In the genomic region with DNA sequence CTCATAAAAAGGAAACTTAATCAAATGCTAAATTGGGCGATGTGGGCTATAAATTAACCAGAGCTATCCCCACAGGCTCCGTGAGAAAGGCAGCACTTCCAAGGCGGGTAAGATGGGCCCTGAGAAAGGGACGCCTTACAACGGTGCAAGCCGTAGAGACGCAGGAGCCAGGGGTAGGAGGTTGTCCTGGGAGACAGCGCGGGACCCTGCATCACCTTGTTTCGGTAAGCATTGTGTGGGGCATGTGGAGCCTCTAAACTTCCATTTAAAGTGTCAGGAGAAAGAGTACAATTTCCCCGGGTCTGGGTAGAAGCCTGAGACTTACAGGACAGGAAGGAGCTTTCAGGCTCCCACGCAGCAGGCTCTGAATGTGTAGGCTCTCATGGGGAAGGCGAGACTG, we compare ENCODE assay signal across 1 cellular context.
TF ChIP-seq lines count a peak whose summit lies in the region.

No MANE protein-coding gene starts in this region.

TF ChIP-seq in SK-N-SH treated with all-trans-retinoic acid at 6 μM for 48 hours, 23 proteins besides CTCF, POLR2A, EP300 and RAD21 (continued from another document):
- no peak for TF ChIP-seq ZNF8 (CRISPR knock-in tag; IDR thresholded peaks at IDR 0.05)
- TF ChIP-seq, protein P1, sequence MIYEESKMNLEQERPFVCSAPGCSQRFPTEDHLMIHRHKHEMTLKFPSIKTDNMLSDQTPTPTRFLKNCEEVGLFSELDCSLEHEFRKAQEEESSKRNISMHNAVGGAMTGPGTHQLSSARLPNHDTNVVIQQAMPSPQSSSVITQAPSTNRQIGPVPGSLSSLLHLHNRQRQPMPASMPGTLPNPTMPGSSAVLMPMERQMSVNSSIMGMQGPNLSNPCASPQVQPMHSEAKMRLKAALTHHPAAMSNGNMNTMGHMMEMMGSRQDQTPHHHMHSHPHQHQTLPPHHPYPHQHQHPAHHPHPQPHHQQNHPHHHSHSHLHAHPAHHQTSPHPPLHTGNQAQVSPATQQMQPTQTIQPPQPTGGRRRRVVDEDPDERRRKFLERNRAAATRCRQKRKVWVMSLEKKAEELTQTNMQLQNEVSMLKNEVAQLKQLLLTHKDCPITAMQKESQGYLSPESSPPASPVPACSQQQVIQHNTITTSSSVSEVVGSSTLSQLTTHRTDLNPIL (CRISPR knock-in tag; IDR thresholded peaks at IDR 0.05; ENCODE audit: low read depth), result no peak
